In the genomic region with DNA sequence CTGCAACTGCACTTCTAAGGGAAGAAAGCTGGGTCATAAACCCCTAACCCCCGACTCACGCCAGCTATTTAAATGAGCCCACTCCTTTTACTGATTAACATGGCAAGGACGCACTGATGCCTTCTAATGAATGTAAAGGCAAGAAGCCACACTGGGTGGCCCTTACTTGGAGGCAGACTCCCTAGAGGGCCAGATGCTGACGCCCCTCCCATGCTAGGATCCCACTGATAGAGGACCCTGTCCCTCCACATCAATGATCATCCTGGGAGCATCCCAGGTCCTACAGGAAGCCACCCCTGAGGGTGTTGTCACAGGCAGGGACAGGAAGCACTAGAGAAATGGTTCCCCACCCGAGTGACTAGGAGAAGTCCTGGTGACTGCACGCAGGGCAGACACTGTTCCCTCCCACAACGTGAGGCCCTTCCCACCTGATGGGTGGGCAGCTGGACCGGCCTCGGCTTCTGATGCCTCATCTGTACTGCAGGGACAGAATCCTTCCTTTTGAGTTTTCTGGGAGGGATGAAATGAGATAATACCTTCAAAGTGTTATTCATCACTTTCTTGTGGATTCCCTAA, we compare ENCODE assay signal across 24 cellular contexts. TPM values are rescaled to one million over a fixed set of nuclear protein-coding genes. Genes with fewer than 3 reads are reported as not detected.
"Had no signal": no experiment of that assay in that cellular context is flagged by ENCODE, and none has a peak within 500 bp of the region (broad histone marks: within the 10 kb centered on the region; RNA-seq: fewer than 3 reads in every experiment).

No MANE protein-coding gene starts in this region.

- H3K27ac Mint-ChIP-seq: activated B cell treated with CpG ODN at 0.5 μM for 24 hours; activated CD4-positive, alpha-beta T cell treated with anti-CD3 and anti-CD28 coated beads for 36 hours; activated naive CD4-positive, alpha-beta T cell treated with anti-CD3 and anti-CD28 coated beads for 36 hours; activated naive CD8-positive, alpha-beta T cell treated with anti-CD3 and anti-CD28 coated beads, Interleukin-2, amount 10 ng/mL, durations not matched to agents 7 days and 5 days; naive thymus-derived CD4-positive, alpha-beta T cell; stimulated activated naive B cell treated with anti-CD40 and anti-IgM and Interleukin-4, amounts not matched to agents 10 μg/mL and 1 μg/mL and 100 μg/mL, for 72 hours; T-helper 17 cell had no signal

- H3K27me3 ChIP-seq: sigmoid colon, thyroid gland had no signal

- H3K4me2 ChIP-seq: smooth muscle cell had no signal

- H3K4me3 ChIP-seq: sigmoid colon, SK-N-MC, smooth muscle cell, thyroid gland had no signal

- FAIRE-seq: islet of Langerhans had no signal

- H3K4me1 Mint-ChIP-seq: activated B cell treated with CpG ODN at 0.5 μM for 24 hours had no signal

- H3K9me3 Mint-ChIP-seq: activated B cell treated with CpG ODN at 0.5 μM for 24 hours; activated naive CD4-positive, alpha-beta T cell treated with anti-CD3 and anti-CD28 coated beads for 36 hours; activated naive CD8-positive, alpha-beta T cell treated with anti-CD3 and anti-CD28 coated beads, Interleukin-2, amount 10 ng/mL, durations not matched to agents 7 days and 5 days; naive thymus-derived CD4-positive, alpha-beta T cell; neural crest cell; stimulated activated naive B cell treated with anti-CD40 and anti-IgM and Interleukin-4, amounts not matched to agents 10 μg/mL and 1 μg/mL and 100 μg/mL, for 72 hours had no signal

- ATAC-seq: activated CD4-positive, alpha-beta T cell treated with anti-CD3 and anti-CD28 coated beads for 36 hours; left lobe of liver; naive thymus-derived CD4-positive, alpha-beta T cell; stimulated activated naive B cell treated with anti-CD40 and anti-IgM and Interleukin-4, amounts not matched to agents 10 μg/mL and 1 μg/mL and 100 μg/mL, for 72 hours; T-helper 17 cell had no signal

- H3K9me3 ChIP-seq: sigmoid colon, thyroid gland had no signal

- H3K36me3 Mint-ChIP-seq: activated naive CD8-positive, alpha-beta T cell treated with anti-CD3 and anti-CD28 coated beads, Interleukin-2, amount 10 ng/mL, durations not matched to agents 7 days and 5 days; naive thymus-derived CD4-positive, alpha-beta T cell; stimulated activated naive B cell treated with anti-CD40 and anti-IgM and Interleukin-4, amounts not matched to agents 10 μg/mL and 1 μg/mL and 100 μg/mL, for 72 hours had no signal

- H3K27ac ChIP-seq: SK-N-MC had no signal

- DNase-seq: activated B cell treated with CpG ODN at 0.5 μM for 24 hours; activated CD4-positive, alpha-beta T cell treated with anti-CD3 and anti-CD28 coated beads for 36 hours; activated CD4-positive, alpha-beta T cell treated with anti-CD3 and anti-CD28 coated beads, Interleukin-2, amount 50 U/mL, for 4 hours; activated CD8-positive, alpha-beta memory T cell treated with anti-CD3 and anti-CD28 coated beads, Interleukin-2, amount 50 U/mL, for 48 hours; activated effector memory CD4-positive, alpha-beta T cell treated with Interleukin-2 at 50 U/mL for 16 hours; activated naive CD4-positive, alpha-beta T cell treated with anti-CD3 and anti-CD28 coated beads for 36 hours; activated naive CD8-positive, alpha-beta T cell treated with anti-CD3 and anti-CD28 coated beads, Interleukin-2, amount 10 ng/mL, durations not matched to agents 7 days and 5 days; activated T-cell treated with anti-CD3 and anti-CD28 coated beads, Interleukin-2, amount 50 U/mL, for 48 hours; amniotic stem cell; glutamatergic neuron; mesendoderm; naive thymus-derived CD4-positive, alpha-beta T cell; sigmoid colon; stimulated activated CD4-positive, alpha-beta T cell treated with anti-CD3 and anti-CD28 coated beads, Interleukin-15, amount 100 ng/mL, for 24 hours; stimulated activated CD8-positive, alpha-beta memory T cell treated with anti-CD3 and anti-CD28 coated beads, Interleukin-4, amount 100 ng/mL, for 48 hours; stimulated activated naive B cell treated with anti-CD40 and anti-IgM and Interleukin-4, amounts not matched to agents 10 μg/mL and 1 μg/mL and 100 μg/mL, for 72 hours; SW 1271; T-helper 17 cell; thyroid gland had no signal

- H3K4me3 Mint-ChIP-seq: activated B cell treated with CpG ODN at 0.5 μM for 24 hours; activated CD4-positive, alpha-beta T cell treated with anti-CD3 and anti-CD28 coated beads for 36 hours; activated naive CD4-positive, alpha-beta T cell treated with anti-CD3 and anti-CD28 coated beads for 36 hours; activated naive CD8-positive, alpha-beta T cell treated with anti-CD3 and anti-CD28 coated beads, Interleukin-2, amount 10 ng/mL, durations not matched to agents 7 days and 5 days; naive thymus-derived CD4-positive, alpha-beta T cell; neural crest cell; stimulated activated naive B cell treated with anti-CD40 and anti-IgM and Interleukin-4, amounts not matched to agents 10 μg/mL and 1 μg/mL and 100 μg/mL, for 72 hours; T-helper 17 cell had no signal

RNA-seq across cellular contexts. Expression of gene JCAD, which starts 20.3 kb away (rescaled TPM):
- total RNA-seq: activated B cell treated with CpG ODN at 0.5 μM for 24 hours; activated CD4-positive, alpha-beta T cell treated with anti-CD3 and anti-CD28 coated beads for 36 hours had no signal
- polyA plus RNA-seq: naive thymus-derived CD4-positive, alpha-beta T cell had no signal
